Comparison of ENCODE assay signal across 10 cellular contexts in genomic region chr11:70661763-70662501, GRCh38.
DNase-seq lines count a peak whose midpoint lies in the region; ATAC-seq and TF ChIP-seq lines count a peak whose summit lies in the region.
"Had no signal": no experiment of that assay in that cellular context is flagged by ENCODE, and none has a peak within 500 bp of the region (broad histone marks: within the 10 kb centered on the region; RNA-seq: fewer than 3 reads in every experiment).

No MANE protein-coding gene starts in this region.

- H3K36me3 ChIP-seq in NT2/D1 (ENCODE audit: insufficient read depth, insufficient read length, low read length), result no peaks in the 10 kb centered on the region
- H3K36me3 ChIP-seq in Karpas-422 (ENCODE audit: insufficient read depth, low read length), result no peaks in the 10 kb centered on the region

- H3K9ac ChIP-seq in NT2/D1 (ENCODE audit: insufficient read length, low read depth), result peak overlapping the region; percentile 67
- no peak overlapping the region for H3K9ac ChIP-seq in Karpas-422 (ENCODE audit: low read length)

- DNase-seq in Ammon's horn (ENCODE audit: low spot score), result peak; percentile 59
- DNase-seq in NT2/D1 (ENCODE audit: low read depth, low spot score), result peak; percentile 39
- DNase-seq in foreskin keratinocyte, result peak in 1 of 2 donors; percentile 8
- DNase-seq in occipital lobe (lab: John Stamatoyannopoulos, UW), result peak; percentile 45
- DNase-seq in amniotic stem cell (lab: John Stamatoyannopoulos, UW), result no peak
- DNase-seq in Karpas-422, result no peak
- DNase-seq: naive thymus-derived CD8-positive, alpha-beta T cell had no signal

- H3K27ac ChIP-seq in foreskin keratinocyte, result no peak overlapping the region
- no peak overlapping the region for H3K27ac ChIP-seq in Karpas-422 (ENCODE audit: low read length)
- H3K27ac ChIP-seq: HL-60 had no signal

- H3K27me3 ChIP-seq in NT2/D1 (ENCODE audit: insufficient read depth, insufficient read length), result peaks cover 13% of the 10 kb centered on the region
- H3K27me3 ChIP-seq in foreskin keratinocyte, result peaks cover 28% of the 10 kb centered on the region
- no peaks in the 10 kb centered on the region for H3K27me3 ChIP-seq in Karpas-422 (ENCODE audit: low read length)

- no peaks in the 10 kb centered on the region for H3K79me2 ChIP-seq in Karpas-422 (ENCODE audit: low read length)

- H3K4me2 ChIP-seq in Karpas-422 (ENCODE audit: low read depth, low read length, poor library complexity, severe bottlenecking), result no peak overlapping the region

- no peak for TF ChIP-seq CTCF in foreskin keratinocyte (conservative IDR thresholded peaks at IDR 0.05)

- no peaks in the 10 kb centered on the region for H3K4me1 Mint-ChIP-seq in activated T-helper 17 cell treated with anti-CD3 and anti-CD28 coated beads, Interleukin-2, amount 50 U/mL, for 72 hours

- H3K9me3 Mint-ChIP-seq in activated T-helper 17 cell treated with anti-CD3 and anti-CD28 coated beads, Interleukin-2, amount 50 U/mL, for 72 hours, result no peaks in the 10 kb centered on the region

- H3K9me3 ChIP-seq in NT2/D1 (ENCODE audit: insufficient read depth, low read length) (no peaks in the 10 kb centered on the region), Karpas-422 (ENCODE audit: low read length) (no peaks in the 10 kb centered on the region)

- H3K4me3 ChIP-seq in NT2/D1 (ENCODE audit: insufficient read length, low read depth) (peak overlapping the region; percentile 45), Karpas-422 (ENCODE audit: low read length) (no peak overlapping the region)

- no peak overlapping the region for H2AFZ ChIP-seq in Karpas-422 (ENCODE audit: low read length)

- H3K27ac Mint-ChIP-seq in activated T-helper 17 cell treated with anti-CD3 and anti-CD28 coated beads, Interleukin-2, amount 50 U/mL, for 72 hours, result no peak overlapping the region
- H3K27ac Mint-ChIP-seq: naive thymus-derived CD8-positive, alpha-beta T cell had no signal

- ATAC-seq in foreskin keratinocyte, result peak; percentile 38
- ATAC-seq in activated T-helper 17 cell treated with anti-CD3 and anti-CD28 coated beads, Interleukin-2, amount 50 U/mL, for 72 hours (replicated peaks), result no peak
- ATAC-seq in GM18517 (IDR thresholded peaks at IDR 0.05; ENCODE audit: unreplicated experiment), result no peak
- ATAC-seq: naive thymus-derived CD8-positive, alpha-beta T cell had no signal

- no peaks in the 10 kb centered on the region for H4K20me1 ChIP-seq in Karpas-422 (ENCODE audit: insufficient read depth, low read depth, low read length)

- no peaks in the 10 kb centered on the region for H3K36me3 Mint-ChIP-seq in activated T-helper 17 cell treated with anti-CD3 and anti-CD28 coated beads, Interleukin-2, amount 50 U/mL, for 72 hours (ENCODE audit: low read depth)
- H3K36me3 Mint-ChIP-seq: naive thymus-derived CD8-positive, alpha-beta T cell had no signal

- peaks cover 30% of the 10 kb centered on the region for H3K27me3 Mint-ChIP-seq in activated T-helper 17 cell treated with anti-CD3 and anti-CD28 coated beads, Interleukin-2, amount 50 U/mL, for 72 hours

- H3K4me1 ChIP-seq in NT2/D1 (ENCODE audit: insufficient read depth, insufficient read length), result peaks cover 14% of the 10 kb centered on the region
- H3K4me1 ChIP-seq in foreskin keratinocyte, result no peaks in the 10 kb centered on the region
- H3K4me1 ChIP-seq in Karpas-422 (ENCODE audit: low read length), result no peaks in the 10 kb centered on the region; the same call in 1 of the 2 replicates

- H3K4me3 Mint-ChIP-seq in activated T-helper 17 cell treated with anti-CD3 and anti-CD28 coated beads, Interleukin-2, amount 50 U/mL, for 72 hours, result no peak overlapping the region
- H3K4me3 Mint-ChIP-seq: naive thymus-derived CD8-positive, alpha-beta T cell had no signal

- no peaks in the 10 kb centered on the region for H3K9me2 ChIP-seq in Karpas-422 (replicated peaks; ENCODE audit: insufficient read depth, low read length)

Comparison
In these comparisons a context has a peak if more than half of its experiments do, and no peak if none do; other contexts are left out.
1. DNase-seq: peak in Ammon's horn (single experiment), NT2/D1 (single experiment) and occipital lobe (single experiment); none in amniotic stem cell (single experiment) and Karpas-422 (single experiment).